10 cellular contexts compared by ENCODE assay signal in the genomic region with DNA sequence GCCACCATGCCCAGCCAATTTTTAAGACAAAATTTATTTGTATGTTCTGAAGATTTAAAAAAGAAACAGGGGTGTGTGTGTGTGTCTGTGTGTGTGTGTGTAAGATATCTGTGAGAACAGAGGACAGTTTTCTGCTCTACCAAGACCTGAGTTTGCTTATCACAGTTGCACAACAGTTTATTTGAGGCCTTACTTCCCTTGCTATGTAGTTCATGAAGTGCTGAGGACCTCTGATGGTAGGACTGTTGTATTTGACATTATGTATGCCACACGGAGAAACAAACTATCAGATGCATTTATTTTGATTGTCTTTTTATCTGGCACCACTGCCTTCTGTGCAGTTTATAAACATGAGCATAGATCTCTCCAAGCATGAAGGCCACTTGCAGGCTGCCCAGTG.
DNase-seq lines count a peak whose midpoint lies in the region; ATAC-seq and TF ChIP-seq lines count a peak whose summit lies in the region.
"Had no signal": no experiment of that assay in that cellular context is flagged by ENCODE, and none has a peak within 500 bp of the region (broad histone marks: within the 10 kb centered on the region; RNA-seq: fewer than 3 reads in every experiment).

No MANE protein-coding gene starts in this region.

- no peak overlapping the region for H3K27ac ChIP-seq in endodermal cell (ENCODE audit: low read depth, low read length)

- CTCF ChIA-PET in BJ (lab: Yijun Ruan, JAX), result interaction anchor here (1.1 kb wide), 1 partner anchor 22 kb away, joined by 3 read pairs; no protein-coding TSS in a partner anchor

- peaks cover 23% of the 10 kb centered on the region for H3K4me1 Mint-ChIP-seq in endodermal cell

- H3K27me3 Mint-ChIP-seq in endodermal cell (ENCODE audit: insufficient read depth), result peaks cover 8% of the 10 kb centered on the region

- H3K4me3 Mint-ChIP-seq in endodermal cell, result no peak overlapping the region

- H3K4me3 ChIP-seq in BJ (ENCODE audit: low read depth, low read length) (no peak overlapping the region), LNCaP clone FGC (ENCODE audit: low read depth, low read length) (no peak overlapping the region), endodermal cell (ENCODE audit: low read length) (no peak overlapping the region)

- H3K4me1 ChIP-seq in endodermal cell (ENCODE audit: control insufficient read depth, insufficient read depth, low read length), result no peaks in the 10 kb centered on the region

- no peaks in the 10 kb centered on the region for H3K9me3 ChIP-seq in endodermal cell (ENCODE audit: control insufficient read depth, low read length)

- no peak for DNase-seq in BJ (ENCODE audit: low read depth)
- DNase-seq in LNCaP clone FGC (ENCODE audit: low read depth), result no peak
- no peak for DNase-seq in endodermal cell
- peak; percentile 21 for DNase-seq in myocyte (ENCODE audit: low read depth)
- DNase-seq in SK-N-DZ (ENCODE audit: low spot score), result no peak
- DNase-seq in NCI-H1105 (lab: John Stamatoyannopoulos, UW), result no peak
- DNase-seq in activated CD4-positive, alpha-beta T cell treated with anti-CD3 and anti-CD28 coated beads for 48 hours, result no peak
- DNase-seq: activated CD4-positive, alpha-beta T cell treated with anti-CD3 and anti-CD28 coated beads, Interleukin-2, amount 50 U/mL, for 48 hours; left colon had no signal

- H3K36me3 ChIP-seq in BJ (ENCODE audit: control insufficient read depth, insufficient read depth, low read length), result no peaks in the 10 kb centered on the region
- H3K36me3 ChIP-seq in endodermal cell (ENCODE audit: control insufficient read depth, insufficient read depth, low read length), result no peaks in the 10 kb centered on the region

- H3K9ac ChIP-seq in endodermal cell (ENCODE audit: extremely low read depth, low read length, poor library complexity, severe bottlenecking), result no peak overlapping the region

- 74% methylated on average over 1 of the region's 1 CpG; no CpG with 5 or more reads in 1 of the 2 experiments for WGBS in endodermal cell (ENCODE audit: insufficient coverage in 1 of 2, insufficient read length in 1 of 2), 2 experiments

- TF ChIP-seq CTCF in BJ (IDR thresholded peaks at IDR 0.05; ENCODE audit: insufficient read depth, low read depth, low read length) (peak; percentile 36; the same call in 1 of the 2 replicates), LNCaP clone FGC (IDR thresholded peaks at IDR 0.05; ENCODE audit: control insufficient read depth, extremely low read depth, insufficient read depth) (peak; percentile 37), endodermal cell (conservative IDR thresholded peaks at IDR 0.05) (peak; percentile 44)

- no peak overlapping the region for H3K27ac Mint-ChIP-seq in endodermal cell

- ATAC-seq in GM19328 (IDR thresholded peaks at IDR 0.05; ENCODE audit: unreplicated experiment), result no peak
- ATAC-seq: left colon had no signal

- no peaks in the 10 kb centered on the region for H3K36me3 Mint-ChIP-seq in endodermal cell (ENCODE audit: low read depth)

- H3K9me3 Mint-ChIP-seq in endodermal cell, result no peaks in the 10 kb centered on the region

- POLR2A ChIA-PET in BJ (lab: Charles Lee), result no interaction called here

- no peaks in the 10 kb centered on the region for H3K27me3 ChIP-seq in BJ (ENCODE audit: control insufficient read depth, insufficient read depth, low read length)
- H3K27me3 ChIP-seq in endodermal cell (ENCODE audit: control insufficient read depth, insufficient read depth, low read length, poor library complexity, severe bottlenecking), result no peaks in the 10 kb centered on the region
